10 cellular contexts compared by ENCODE assay signal in the genomic region with DNA sequence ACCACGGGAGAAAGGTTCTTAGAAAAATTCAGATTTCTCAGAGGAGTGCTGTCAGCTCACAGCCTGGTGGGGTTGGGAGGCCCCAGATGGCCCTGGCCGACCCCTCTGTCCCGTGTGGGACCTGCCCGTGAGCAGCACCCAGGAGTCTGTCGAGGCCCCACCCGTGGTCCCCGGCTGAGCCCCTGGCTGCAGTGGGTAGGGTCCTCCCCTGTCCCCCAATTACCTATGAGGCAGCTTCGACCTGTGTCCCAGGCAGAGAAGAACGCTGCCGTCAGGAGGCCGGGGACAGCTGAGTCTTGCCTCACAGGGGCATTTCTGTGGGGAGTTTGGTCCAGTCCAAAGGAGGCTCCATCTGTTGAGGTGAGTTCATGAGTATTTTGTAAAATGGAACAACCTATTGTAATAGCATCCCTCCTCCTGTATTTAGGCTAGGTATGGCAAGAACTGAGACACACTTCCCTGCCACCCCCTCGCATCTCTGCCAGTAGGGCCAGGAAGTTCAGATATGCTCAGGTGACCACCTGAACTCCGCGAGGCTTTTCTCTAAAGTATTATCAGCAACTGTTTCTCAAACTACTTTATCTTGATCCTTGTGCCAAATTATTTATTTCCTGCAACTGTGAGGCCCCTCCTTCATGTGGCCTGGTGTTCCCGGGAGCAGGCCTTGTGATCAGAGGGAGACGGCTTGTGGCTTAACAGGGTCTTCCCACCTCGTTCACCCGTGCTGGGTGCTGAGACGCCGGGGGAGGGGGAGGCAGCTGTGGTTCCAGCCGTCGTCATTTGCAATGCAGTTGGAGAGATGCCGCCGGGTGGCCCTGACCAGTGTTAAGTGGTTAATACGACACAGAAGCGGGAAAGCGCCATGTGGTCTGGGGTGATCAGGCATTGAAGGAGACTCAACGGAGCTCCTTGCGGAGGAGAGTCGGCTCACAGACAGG. TPM values are rescaled to one million over a fixed set of nuclear protein-coding genes. Genes with fewer than 3 reads are reported as not detected.
A peak's percentile ranks its signal among the peaks of the same experiment; 100 is the strongest.
DNase-seq lines count a peak whose midpoint lies in the region; ATAC-seq and TF ChIP-seq lines count a peak whose summit lies in the region.
"Had no signal": no experiment of that assay in that cellular context is flagged by ENCODE, and none has a peak within 500 bp of the region (broad histone marks: within the 10 kb centered on the region; RNA-seq: fewer than 3 reads in every experiment).

No MANE protein-coding gene starts in this region.

- H3K9me3 Mint-ChIP-seq in CD4-positive, CD25-positive, alpha-beta regulatory T cell, result peaks cover 0 to 4% (median 0%) of the 10 kb centered on the region in 7 donors
- H3K9me3 Mint-ChIP-seq in activated CD8-positive, alpha-beta T cell treated with anti-CD3 and anti-CD28 coated beads for 36 hours, result no peaks in the 10 kb centered on the region

- CTCF ChIA-PET in activated CD8-positive, alpha-beta T cell treated with anti-CD3 and anti-CD28 coated beads for 36 hours (lab: Charles Lee), result interaction anchor here (0.8 to 1.2 kb wide), 2 partner anchors 19 to 123 kb away, joined by 3 read pairs; no protein-coding TSS in a partner anchor

- no peak for ATAC-seq in CD4-positive, CD25-positive, alpha-beta regulatory T cell (ENCODE audit: low read depth in 2 of 2)
- ATAC-seq in activated CD8-positive, alpha-beta T cell treated with anti-CD3 and anti-CD28 coated beads for 36 hours, result no peak

- TF ChIP-seq CTCF in GM13977 (IDR thresholded peaks at IDR 0.05; ENCODE audit: extremely low read depth, insufficient read depth, missing control alignments) (no peak), GM10266 (IDR thresholded peaks at IDR 0.05; ENCODE audit: control insufficient read depth, insufficient read depth, low read depth, missing control alignments) (no peak)
- TF ChIP-seq CTCF in activated CD8-positive, alpha-beta T cell treated with anti-CD3 and anti-CD28 coated beads for 36 hours (IDR thresholded peaks at IDR 0.05), result no peak

- intact Hi-C loops in activated CD8-positive, alpha-beta T cell treated with anti-CD3 and anti-CD28 coated beads for 36 hours (cut with micrococcal nuclease), result no loop called here

- H3K36me3 ChIP-seq in CD4-positive, CD25-positive, alpha-beta regulatory T cell (ENCODE audit: control insufficient read depth, insufficient read depth, low read length), result no peaks in the 10 kb centered on the region

- in situ Hi-C loops in GM13977 (cut with MboI; ENCODE audit: low pct_unique_long_range_greater_than_20kb, low sequenced_read_pairs, unreplicated experiment), result loop anchor here (10.0 kb wide), 1 partner anchor 112 kb away; no protein-coding TSS in a partner anchor

- H3K4me1 ChIP-seq in CD4-positive, CD25-positive, alpha-beta regulatory T cell (ENCODE audit: control insufficient read depth, insufficient read depth, low read length, poor library complexity, severe bottlenecking), result peaks cover 21% of the 10 kb centered on the region

- H3K27me3 Mint-ChIP-seq in CD4-positive, CD25-positive, alpha-beta regulatory T cell, result peaks cover 39% of the 10 kb centered on the region
- peaks cover 38% of the 10 kb centered on the region for H3K27me3 Mint-ChIP-seq in activated CD8-positive, alpha-beta T cell treated with anti-CD3 and anti-CD28 coated beads for 36 hours

- H3K36me3 Mint-ChIP-seq in CD4-positive, CD25-positive, alpha-beta regulatory T cell, result no peaks in the 10 kb centered on the region
- peaks cover 17% of the 10 kb centered on the region for H3K36me3 Mint-ChIP-seq in activated CD8-positive, alpha-beta T cell treated with anti-CD3 and anti-CD28 coated beads for 36 hours (ENCODE audit: low read depth)

- no peak overlapping the region for H3K4me3 ChIP-seq in CD4-positive, CD25-positive, alpha-beta regulatory T cell (ENCODE audit: low read depth, low read length)

- H3K27ac ChIP-seq in CD4-positive, CD25-positive, alpha-beta regulatory T cell (ENCODE audit: insufficient read depth, low read length, poor library complexity, severe bottlenecking), result peak overlapping the region; percentile 47

- DNase-seq in CD4-positive, CD25-positive, alpha-beta regulatory T cell, result peak in 1 of 3 donors; percentile 28
- DNase-seq in GM13977 (ENCODE audit: low spot score) (peak; percentile 28), mesenteric fat pad (ENCODE audit: low spot score) (peak; percentile 71), HuH-7.5 (ENCODE audit: low spot score) (no peak), hippocampal formation (lab: John Stamatoyannopoulos, UW) (no peak), GM10266 (ENCODE audit: extremely low spot score) (no peak)
- DNase-seq in activated CD8-positive, alpha-beta T cell treated with anti-CD3 and anti-CD28 coated beads for 36 hours, result peak; percentile 22
- DNase-seq in stimulated activated naive CD4-positive, alpha-beta T cell (lab: John Stamatoyannopoulos, UW), result no peak
- DNase-seq: cerebellar nuclear complex, NCI-H187 treated with DMSO at 0.1 percent for 48 hours had no signal

- H3K9me3 ChIP-seq in CD4-positive, CD25-positive, alpha-beta regulatory T cell (ENCODE audit: control insufficient read depth in 2 of 2, low read length in 2 of 2), result no peaks in the 10 kb centered on the region

- no peaks in the 10 kb centered on the region for H3K27me3 ChIP-seq in CD4-positive, CD25-positive, alpha-beta regulatory T cell (ENCODE audit: control insufficient read depth, insufficient read depth, low read length)

- POLR2A ChIA-PET in activated CD8-positive, alpha-beta T cell treated with anti-CD3 and anti-CD28 coated beads for 36 hours (lab: Charles Lee), result interaction anchor here (0.8 to 1.6 kb wide), 4 partner anchors 10 to 54 kb away, joined by 3 to 7 read pairs (median 4); no protein-coding TSS in a partner anchor

- H3K4me3 Mint-ChIP-seq in CD4-positive, CD25-positive, alpha-beta regulatory T cell, result peak overlapping the region; percentile 44 to 91 (median 70)
- H3K4me3 Mint-ChIP-seq in activated CD8-positive, alpha-beta T cell treated with anti-CD3 and anti-CD28 coated beads for 36 hours, result peak overlapping the region; percentile 73

- H3K4me1 Mint-ChIP-seq in CD4-positive, CD25-positive, alpha-beta regulatory T cell, result peaks cover 0 to 11% (median 0%) of the 10 kb centered on the region in 4 donors
- peaks cover 21% of the 10 kb centered on the region for H3K4me1 Mint-ChIP-seq in activated CD8-positive, alpha-beta T cell treated with anti-CD3 and anti-CD28 coated beads for 36 hours (ENCODE audit: low read depth)

- peak overlapping the region in 1 of 3 donors; percentile 71 for H3K27ac Mint-ChIP-seq in CD4-positive, CD25-positive, alpha-beta regulatory T cell
- peak overlapping the region; percentile 61 for H3K27ac Mint-ChIP-seq in activated CD8-positive, alpha-beta T cell treated with anti-CD3 and anti-CD28 coated beads for 36 hours

RNA-seq across cellular contexts. Expression of a gene that starts 1.7 kb away (rescaled TPM):
- total RNA-seq in CD4-positive, CD25-positive, alpha-beta regulatory T cell, result 4.5 TPM
- polyA plus RNA-seq in CD4-positive, CD25-positive, alpha-beta regulatory T cell, result under 1 TPM; 0.20 to 0.82 (median 0.62) TPM
- total RNA-seq in activated CD8-positive, alpha-beta T cell treated with anti-CD3 and anti-CD28 coated beads for 36 hours, result 10 to 100 TPM; 26.3 to 27.9 TPM
- total RNA-seq in mesenteric fat pad, result 4.5 TPM

RNA-seq across cellular contexts. Expression of a gene that starts 51.8 kb away (rescaled TPM):
- total RNA-seq in CD4-positive, CD25-positive, alpha-beta regulatory T cell, result 55.3 TPM
- 100 to 1,000 TPM; 218 to 245 (median 231) TPM for polyA plus RNA-seq in CD4-positive, CD25-positive, alpha-beta regulatory T cell
- 10 to 100 TPM; 87.1 to 92.4 TPM for total RNA-seq in activated CD8-positive, alpha-beta T cell treated with anti-CD3 and anti-CD28 coated beads for 36 hours
- 66.7 TPM for total RNA-seq in mesenteric fat pad

Comparison
In these comparisons a context has a peak if more than half of its experiments do, and no peak if none do; other contexts are left out.
1. DNase-seq: peak in GM13977 (single experiment), activated CD8-positive, alpha-beta T cell treated with anti-CD3 and anti-CD28 coated beads for 36 hours (single experiment) and mesenteric fat pad (single experiment); none in stimulated activated naive CD4-positive, alpha-beta T cell (0 of 6), HuH-7.5 (single experiment), hippocampal formation (0 of 2) and GM10266 (single experiment).